ENCODE assay signal across 28 cellular contexts in the genomic region with DNA sequence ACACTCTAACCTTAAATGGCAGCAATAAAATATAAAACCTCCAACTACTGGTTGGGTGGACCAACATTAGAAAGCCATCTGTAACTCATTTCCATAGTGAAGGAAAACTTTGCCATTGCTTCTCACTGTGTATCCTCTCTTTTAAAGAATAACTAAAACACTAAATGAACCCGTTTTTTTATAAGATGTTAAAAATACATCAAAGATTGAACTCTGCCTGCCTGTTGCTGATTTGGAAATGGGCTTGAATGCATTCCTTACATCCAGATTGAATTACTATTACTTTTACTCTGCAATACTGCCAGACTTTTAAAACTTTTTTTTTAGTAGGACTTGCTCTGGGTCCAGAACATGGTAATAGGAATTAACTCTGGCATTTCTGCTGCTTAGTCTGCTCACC.
"Had no signal": no experiment of that assay in that cellular context is flagged by ENCODE, and none has a peak within 500 bp of the region (broad histone marks: within the 10 kb centered on the region; RNA-seq: fewer than 3 reads in every experiment).

No MANE protein-coding gene starts in this region.

- DNase-seq: stimulated activated CD4-positive, alpha-beta T cell treated with anti-CD3 and anti-CD28 coated beads, Interleukin-2, amount 100 ng/mL, for 48 hours; stimulated activated CD4-positive, alpha-beta T cell treated with anti-CD3 and anti-CD28 coated beads, Interleukin-4, amount 100 ng/mL, for 1 hour; stimulated activated CD4-positive, alpha-beta T cell treated with anti-CD3 and anti-CD28 coated beads, Interleukin-4, amount 100 ng/mL, for 24 hours; stimulated activated CD4-positive, alpha-beta T cell treated with anti-CD3 and anti-CD28 coated beads, Interleukin-4, amount 100 ng/mL, for 4 hours; stimulated activated CD8-positive, alpha-beta memory T cell treated with anti-CD3 and anti-CD28 coated beads, Interleukin-4, amount 100 ng/mL, for 48 hours; stimulated activated naive B cell treated with anti-CD40 and anti-IgM and Interleukin-4, amounts not matched to agents 10 μg/mL and 1 μg/mL and 100 μg/mL, for 72 hours; stimulated activated naive CD4-positive, alpha-beta T cell; stimulated activated naive CD4-positive, alpha-beta T cell treated with Interleukin-2 at 50 U/mL for 16 hours; stimulated activated naive CD8-positive, alpha-beta T cell treated with anti-CD3 and anti-CD28 coated beads, Interleukin-15, amount 100 ng/mL, for 72 hours; stimulated activated naive CD8-positive, alpha-beta T cell treated with anti-CD3 and anti-CD28 coated beads, Interleukin-15, Interleukin-2, amounts not matched to agents 100 U/mL and 50 U/mL, for 24 hours; stomach; substantia nigra; testis; thyroid gland; tibial artery; transverse colon; trophoblast cell; upper lobe of left lung; upper lobe of right lung; uterus had no signal

- H3K4me3 Mint-ChIP-seq: stimulated activated effector memory CD8-positive, alpha-beta T cell treated with anti-CD3 and anti-CD28 coated beads, Interleukin-12 subunit alpha, Interleukin-12 subunit beta, amount 100 ng/mL, for 72 hours; stimulated activated memory B cell treated with anti-CD40 and anti-IgM and Interleukin-4, amounts not matched to agents 10 μg/mL and 1 μg/mL and 100 μg/mL, for 72 hours; stimulated activated naive B cell treated with anti-CD40 and anti-IgM and Interleukin-4, amounts not matched to agents 10 μg/mL and 1 μg/mL and 100 μg/mL, for 72 hours; stimulated activated naive CD8-positive, alpha-beta T cell treated with anti-CD3 and anti-CD28 coated beads, Interleukin-15, amount 100 ng/mL, for 72 hours; stimulated activated naive CD8-positive, alpha-beta T cell treated with anti-CD3 and anti-CD28 coated beads, Interleukin-15, Interleukin-2, amounts not matched to agents 100 ng/mL and 50 ng/mL, for 24 hours; type B pancreatic cell had no signal

- H3K4me3 ChIP-seq: stomach, suprapubic skin, testis, thoracic aorta, thyroid gland, tibial artery, tibial nerve, transverse colon, upper lobe of left lung, upper lobe of right lung, uterus, vagina had no signal

- H3K9me3 Mint-ChIP-seq: stimulated activated effector memory CD8-positive, alpha-beta T cell treated with anti-CD3 and anti-CD28 coated beads, Interleukin-12 subunit alpha, Interleukin-12 subunit beta, amount 100 ng/mL, for 72 hours; stimulated activated memory B cell treated with anti-CD40 and anti-IgM and Interleukin-4, amounts not matched to agents 10 μg/mL and 1 μg/mL and 100 μg/mL, for 72 hours; stimulated activated naive CD8-positive, alpha-beta T cell treated with anti-CD3 and anti-CD28 coated beads, Interleukin-15, Interleukin-2, amounts not matched to agents 100 ng/mL and 50 ng/mL, for 24 hours; type B pancreatic cell had no signal

- H3K27me3 Mint-ChIP-seq: stimulated activated memory B cell treated with anti-CD40 and anti-IgM and Interleukin-4, amounts not matched to agents 10 μg/mL and 1 μg/mL and 100 μg/mL, for 72 hours; stimulated activated naive B cell treated with anti-CD40 and anti-IgM and Interleukin-4, amounts not matched to agents 10 μg/mL and 1 μg/mL and 100 μg/mL, for 72 hours; stimulated activated naive CD8-positive, alpha-beta T cell treated with anti-CD3 and anti-CD28 coated beads, Interleukin-15, amount 100 ng/mL, for 72 hours; stimulated activated naive CD8-positive, alpha-beta T cell treated with anti-CD3 and anti-CD28 coated beads, Interleukin-15, Interleukin-2, amounts not matched to agents 100 ng/mL and 50 ng/mL, for 24 hours; type B pancreatic cell had no signal

- H3K4me1 ChIP-seq: suprapubic skin, testis, thyroid gland, tibial nerve, transverse colon, upper lobe of right lung, uterus had no signal

- H3K9me3 ChIP-seq: stomach, suprapubic skin, testis, thoracic aorta, thyroid gland, transverse colon, upper lobe of left lung, upper lobe of right lung, uterus, vagina had no signal

- H3K36me3 Mint-ChIP-seq: stimulated activated effector memory CD8-positive, alpha-beta T cell treated with anti-CD3 and anti-CD28 coated beads, Interleukin-12 subunit alpha, Interleukin-12 subunit beta, amount 100 ng/mL, for 72 hours; stimulated activated memory B cell treated with anti-CD40 and anti-IgM and Interleukin-4, amounts not matched to agents 10 μg/mL and 1 μg/mL and 100 μg/mL, for 72 hours; stimulated activated naive B cell treated with anti-CD40 and anti-IgM and Interleukin-4, amounts not matched to agents 10 μg/mL and 1 μg/mL and 100 μg/mL, for 72 hours; type B pancreatic cell had no signal

- H3K4me1 Mint-ChIP-seq: stimulated activated effector memory CD8-positive, alpha-beta T cell treated with anti-CD3 and anti-CD28 coated beads, Interleukin-12 subunit alpha, Interleukin-12 subunit beta, amount 100 ng/mL, for 72 hours; stimulated activated memory B cell treated with anti-CD40 and anti-IgM and Interleukin-4, amounts not matched to agents 10 μg/mL and 1 μg/mL and 100 μg/mL, for 72 hours; stimulated activated naive B cell treated with anti-CD40 and anti-IgM and Interleukin-4, amounts not matched to agents 10 μg/mL and 1 μg/mL and 100 μg/mL, for 72 hours; stimulated activated naive CD8-positive, alpha-beta T cell treated with anti-CD3 and anti-CD28 coated beads, Interleukin-15, amount 100 ng/mL, for 72 hours had no signal

- H3K27me3 ChIP-seq: stomach, suprapubic skin, testis, thyroid gland, tibial artery, tibial nerve, transverse colon, upper lobe of left lung, upper lobe of right lung, uterus, vagina had no signal

- ATAC-seq: stimulated activated effector memory CD8-positive, alpha-beta T cell treated with anti-CD3 and anti-CD28 coated beads, Interleukin-12 subunit alpha, Interleukin-12 subunit beta, amount 100 ng/mL, for 72 hours; stimulated activated memory B cell treated with anti-CD40 and anti-IgM and Interleukin-4, amounts not matched to agents 10 μg/mL and 1 μg/mL and 100 μg/mL, for 72 hours; stimulated activated naive B cell treated with anti-CD40 and anti-IgM and Interleukin-4, amounts not matched to agents 10 μg/mL and 1 μg/mL and 100 μg/mL, for 72 hours; stimulated activated naive CD8-positive, alpha-beta T cell treated with anti-CD3 and anti-CD28 coated beads, Interleukin-15, amount 100 ng/mL, for 72 hours; stimulated activated naive CD8-positive, alpha-beta T cell treated with anti-CD3 and anti-CD28 coated beads, Interleukin-15, Interleukin-2, amounts not matched to agents 100 U/mL and 50 U/mL, for 24 hours; upper lobe of right lung had no signal

- H3K27ac Mint-ChIP-seq: stimulated activated effector memory CD8-positive, alpha-beta T cell treated with anti-CD3 and anti-CD28 coated beads, Interleukin-12 subunit alpha, Interleukin-12 subunit beta, amount 100 ng/mL, for 72 hours; stimulated activated memory B cell treated with anti-CD40 and anti-IgM and Interleukin-4, amounts not matched to agents 10 μg/mL and 1 μg/mL and 100 μg/mL, for 72 hours; stimulated activated naive B cell treated with anti-CD40 and anti-IgM and Interleukin-4, amounts not matched to agents 10 μg/mL and 1 μg/mL and 100 μg/mL, for 72 hours; stimulated activated naive CD8-positive, alpha-beta T cell treated with anti-CD3 and anti-CD28 coated beads, Interleukin-15, amount 100 ng/mL, for 72 hours; stimulated activated naive CD8-positive, alpha-beta T cell treated with anti-CD3 and anti-CD28 coated beads, Interleukin-15, Interleukin-2, amounts not matched to agents 100 ng/mL and 50 ng/mL, for 24 hours; type B pancreatic cell had no signal

- H3K27ac ChIP-seq: stomach, suprapubic skin, testis, thoracic aorta, thyroid gland, tibial artery, tibial nerve, transverse colon, upper lobe of left lung, upper lobe of right lung, uterus, vagina had no signal

- H3K36me3 ChIP-seq: stomach, suprapubic skin, thoracic aorta, thyroid gland, tibial artery, tibial nerve, transverse colon, upper lobe of left lung, upper lobe of right lung, uterus, vagina had no signal
